In genomic region chr12:130876297-130876696, GRCh38 we compare ENCODE assay signal across 18 cellular contexts.
"Had no signal": no experiment of that assay in that cellular context is flagged by ENCODE, and none has a peak within 500 bp of the region (broad histone marks: within the 10 kb centered on the region; RNA-seq: fewer than 3 reads in every experiment).

No MANE protein-coding gene starts in this region.

- H3K27me3 Mint-ChIP-seq: activated CD8-positive, alpha-beta T cell treated with anti-CD3 and anti-CD28 coated beads for 36 hours had no signal

- H3K9me3 ChIP-seq: adrenal gland, gastrocnemius medialis, heart right ventricle, left lung, mucosa of descending colon, right atrium auricular region had no signal

- H3K4me3 ChIP-seq: adrenal gland, cardiac muscle cell, gastrocnemius medialis, heart right ventricle, left lung, mucosa of descending colon, right atrium auricular region had no signal

- H3K9me3 Mint-ChIP-seq: activated CD8-positive, alpha-beta T cell treated with anti-CD3 and anti-CD28 coated beads for 36 hours had no signal

- H3K27me3 ChIP-seq: adrenal gland, cardiac muscle cell, gastrocnemius medialis, heart right ventricle, left lung, right atrium auricular region had no signal

- ATAC-seq: activated CD8-positive, alpha-beta T cell treated with anti-CD3 and anti-CD28 coated beads for 36 hours; gastrocnemius medialis; heart right ventricle; left lung; mucosa of descending colon; naive thymus-derived CD4-positive, alpha-beta T cell had no signal

- H3K27ac ChIP-seq: adrenal gland, cardiac muscle cell, epithelial cell of prostate, gastrocnemius medialis, heart right ventricle, left lung, right atrium auricular region had no signal

- DNase-seq: activated CD4-positive, alpha-beta T cell treated with anti-CD3 and anti-CD28 coated beads for 4 hours; activated CD8-positive, alpha-beta T cell treated with anti-CD3 and anti-CD28 coated beads for 36 hours; activated naive CD4-positive, alpha-beta T cell; adrenal gland; gastrocnemius medialis; heart right ventricle; left lung; mammary epithelial cell; mucosa of descending colon; naive thymus-derived CD4-positive, alpha-beta T cell; occipital lobe; stimulated activated CD4-positive, alpha-beta T cell treated with anti-CD3 and anti-CD28 coated beads, Interleukin-2, amount 100 ng/mL, for 48 hours; stimulated activated naive CD4-positive, alpha-beta T cell; T-helper 2 cell; trophoblast cell had no signal
